ENCODE assay signal across 1 cellular context in the genomic region with DNA sequence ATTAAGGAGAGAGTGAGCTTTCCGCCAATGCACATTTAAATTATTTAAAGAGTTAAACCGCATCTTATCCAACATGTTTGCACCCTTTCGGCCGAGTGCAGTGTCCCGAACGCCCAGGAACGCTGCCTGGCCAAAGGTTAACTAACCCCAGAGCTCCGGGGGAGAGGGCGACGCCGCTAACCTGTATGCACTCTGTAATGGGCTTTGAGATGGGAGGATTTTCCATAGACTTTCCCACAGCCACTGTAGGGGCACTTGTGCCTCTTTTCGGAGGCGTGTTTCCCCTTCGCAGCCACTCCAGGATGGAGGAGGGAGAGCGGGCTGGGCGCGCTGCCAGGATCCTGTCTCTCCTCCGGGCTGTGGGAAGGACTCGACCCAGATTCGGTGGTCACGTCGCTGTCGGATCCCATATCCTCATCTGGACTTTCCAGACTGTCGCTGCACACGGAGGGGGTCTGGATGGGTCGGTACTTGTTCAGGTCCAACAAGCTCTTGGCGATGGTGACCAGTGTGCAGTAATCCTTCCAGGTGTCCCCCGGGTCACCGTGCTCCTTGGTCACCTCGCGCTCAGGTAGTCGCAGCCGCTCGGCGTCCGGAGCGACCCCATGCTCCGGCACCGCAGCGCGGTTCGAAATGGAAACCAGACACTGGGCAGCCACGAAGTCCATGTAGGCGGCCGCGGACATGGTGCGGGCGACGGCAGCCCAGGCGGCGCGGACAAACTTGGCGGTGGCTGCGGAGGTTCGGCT.
A peak's percentile ranks its signal among the peaks of the same experiment; 100 is the strongest.
TF ChIP-seq lines count a peak whose summit lies in the region.

No MANE protein-coding gene starts in this region.

TF ChIP-seq in HepG2, 621 proteins besides CTCF, POLR2A, EP300 and RAD21 (continued from another document and continues in another):
- TF ChIP-seq, protein P1, sequence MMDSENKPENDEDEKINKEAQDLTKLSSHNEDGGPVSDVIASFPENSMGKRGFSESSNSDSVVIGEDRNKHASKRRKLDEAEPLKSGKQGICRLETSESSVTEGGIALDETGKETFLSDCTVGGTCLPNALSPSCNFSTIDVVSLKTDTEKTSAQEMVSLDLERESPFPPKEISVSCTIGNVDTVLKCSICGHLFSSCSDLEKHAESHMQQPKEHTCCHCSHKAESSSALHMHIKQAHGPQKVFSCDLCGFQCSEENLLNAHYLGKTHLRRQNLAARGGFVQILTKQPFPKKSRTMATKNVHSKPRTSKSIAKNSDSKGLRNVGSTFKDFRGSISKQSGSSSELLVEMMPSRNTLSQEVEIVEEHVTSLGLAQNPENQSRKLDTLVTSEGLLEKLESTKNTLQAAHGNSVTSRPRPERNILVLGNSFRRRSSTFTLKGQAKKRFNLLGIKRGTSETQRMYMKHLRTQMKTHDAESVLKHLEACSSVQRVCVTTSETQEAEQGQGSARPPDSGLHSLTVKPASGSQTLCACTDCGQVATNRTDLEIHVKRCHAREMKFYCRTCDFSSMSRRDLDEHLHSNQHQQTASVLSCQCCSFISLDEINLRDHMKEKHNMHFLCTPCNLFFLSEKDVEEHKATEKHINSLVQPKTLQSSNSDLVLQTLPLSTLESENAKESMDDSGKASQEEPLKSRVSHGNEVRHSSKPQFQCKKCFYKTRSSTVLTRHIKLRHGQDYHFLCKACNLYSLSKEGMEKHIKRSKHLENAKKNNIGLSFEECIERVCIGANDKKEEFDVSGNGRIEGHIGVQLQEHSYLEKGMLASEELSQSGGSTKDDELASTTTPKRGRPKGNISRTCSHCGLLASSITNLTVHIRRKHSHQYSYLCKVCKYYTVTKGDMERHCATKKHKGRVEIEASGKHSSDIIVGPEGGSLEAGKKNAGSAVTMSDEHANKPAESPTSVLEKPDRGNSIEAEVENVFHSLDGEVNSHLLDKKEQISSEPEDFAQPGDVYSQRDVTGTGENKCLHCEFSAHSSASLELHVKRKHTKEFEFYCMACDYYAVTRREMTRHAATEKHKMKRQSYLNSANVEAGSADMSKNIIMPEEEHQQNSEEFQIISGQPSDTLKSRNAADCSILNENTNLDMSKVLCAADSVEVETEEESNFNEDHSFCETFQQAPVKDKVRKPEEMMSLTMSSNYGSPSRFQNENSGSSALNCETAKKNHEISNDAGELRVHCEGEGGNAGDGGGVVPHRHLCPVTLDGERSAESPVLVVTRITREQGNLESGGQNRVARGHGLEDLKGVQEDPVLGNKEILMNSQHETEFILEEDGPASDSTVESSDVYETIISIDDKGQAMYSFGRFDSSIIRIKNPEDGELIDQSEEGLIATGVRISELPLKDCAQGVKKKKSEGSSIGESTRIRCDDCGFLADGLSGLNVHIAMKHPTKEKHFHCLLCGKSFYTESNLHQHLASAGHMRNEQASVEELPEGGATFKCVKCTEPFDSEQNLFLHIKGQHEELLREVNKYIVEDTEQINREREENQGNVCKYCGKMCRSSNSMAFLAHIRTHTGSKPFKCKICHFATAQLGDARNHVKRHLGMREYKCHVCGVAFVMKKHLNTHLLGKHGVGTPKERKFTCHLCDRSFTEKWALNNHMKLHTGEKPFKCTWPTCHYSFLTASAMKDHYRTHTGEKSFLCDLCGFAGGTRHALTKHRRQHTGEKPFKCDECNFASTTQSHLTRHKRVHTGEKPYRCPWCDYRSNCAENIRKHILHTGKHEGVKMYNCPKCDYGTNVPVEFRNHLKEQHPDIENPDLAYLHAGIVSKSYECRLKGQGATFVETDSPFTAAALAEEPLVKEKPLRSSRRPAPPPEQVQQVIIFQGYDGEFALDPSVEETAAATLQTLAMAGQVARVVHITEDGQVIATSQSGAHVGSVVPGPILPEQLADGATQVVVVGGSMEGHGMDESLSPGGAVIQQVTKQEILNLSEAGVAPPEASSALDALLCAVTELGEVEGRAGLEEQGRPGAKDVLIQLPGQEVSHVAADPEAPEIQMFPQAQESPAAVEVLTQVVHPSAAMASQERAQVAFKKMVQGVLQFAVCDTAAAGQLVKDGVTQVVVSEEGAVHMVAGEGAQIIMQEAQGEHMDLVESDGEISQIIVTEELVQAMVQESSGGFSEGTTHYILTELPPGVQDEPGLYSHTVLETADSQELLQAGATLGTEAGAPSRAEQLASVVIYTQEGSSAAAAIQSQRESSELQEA (CRISPR knock-in tag; IDR thresholded peaks at IDR 0.05; ENCODE audit: not compliant biosample characterization), result no peak
- TF ChIP-seq ZFP90 (CRISPR knock-in tag; IDR thresholded peaks at IDR 0.05; ENCODE audit: borderline replicate concordance) (no peak), MIER2 (CRISPR knock-in tag; IDR thresholded peaks at IDR 0.05) (no peak), ZNF354B (CRISPR knock-in tag; IDR thresholded peaks at IDR 0.05) (no peak), XBP1 (CRISPR knock-in tag; IDR thresholded peaks at IDR 0.05) (no peak), REPIN1 (CRISPR knock-in tag; IDR thresholded peaks at IDR 0.05; ENCODE audit: borderline replicate concordance, low read depth) (peak; percentile 42), HOXA5 (CRISPR knock-in tag; IDR thresholded peaks at IDR 0.05) (0 out of 2 replicates have a peak, but pooled peaks have one; percentile 28), MTA3 (CRISPR knock-in tag; IDR thresholded peaks at IDR 0.05) (no peak), IKZF1 (IDR thresholded peaks at IDR 0.05) (no peak), PAF1 (CRISPR knock-in tag; IDR thresholded peaks at IDR 0.05) (no peak), HNF4G (IDR thresholded peaks at IDR 0.05; ENCODE audit: borderline replicate concordance, low read depth, low read length) (peak; percentile 53; the same call in 1 of the 2 replicates), HNF4G (CRISPR knock-in tag; IDR thresholded peaks at IDR 0.05; ENCODE audit: borderline replicate concordance, low read depth) (no peak), ZNF768 (CRISPR knock-in tag; IDR thresholded peaks at IDR 0.05) (no peak), TCF7 (IDR thresholded peaks at IDR 0.05; ENCODE audit: low read depth) (no peak), NONO (IDR thresholded peaks at IDR 0.05) (no peak), NONO (CRISPR knock-in tag; conservative IDR thresholded peaks at IDR 0.05) (peak; percentile 2; the same call in 1 of the 2 replicates), ZNF780A (CRISPR knock-in tag; IDR thresholded peaks at IDR 0.05) (no peak), ZNF530 (CRISPR knock-in tag; IDR thresholded peaks at IDR 0.05; ENCODE audit: low read depth) (no peak), ZC3H13 (CRISPR knock-in tag; IDR thresholded peaks at IDR 0.05) (0 out of 2 replicates have a peak, but pooled peaks have one; percentile 60), EHMT2 (IDR thresholded peaks at IDR 0.05; ENCODE audit: borderline replicate concordance, low read depth, low read length) (no peak), SPEN (CRISPR knock-in tag; IDR thresholded peaks at IDR 0.05; ENCODE audit: low read depth) (0 out of 2 replicates have a peak, but pooled peaks have one; percentile 26), ZNF33B (CRISPR knock-in tag; IDR thresholded peaks at IDR 0.05) (no peak), ZNF737 (CRISPR knock-in tag; IDR thresholded peaks at IDR 0.05; ENCODE audit: borderline replicate concordance) (no peak), TOPORS (CRISPR knock-in tag; IDR thresholded peaks at IDR 0.05) (no peak), SALL2 (CRISPR knock-in tag; IDR thresholded peaks at IDR 0.05) (peak; percentile 64; the same call in 1 of the 2 replicates), SMARCE1 (IDR thresholded peaks at IDR 0.05; ENCODE audit: borderline replicate concordance) (no peak), ZMYM2 (CRISPR knock-in tag; IDR thresholded peaks at IDR 0.05) (no peak), ISL2 (CRISPR knock-in tag; IDR thresholded peaks at IDR 0.05) (no peak), ZIK1 (CRISPR knock-in tag; IDR thresholded peaks at IDR 0.05; ENCODE audit: borderline replicate concordance, low read depth) (no peak), HMGA1 (CRISPR knock-in tag; conservative IDR thresholded peaks at IDR 0.05) (no peak), RBM39 (IDR thresholded peaks at IDR 0.05; ENCODE audit: low read depth, low read length, poor library complexity, severe bottlenecking) (no peak), MYC (CRISPR knock-in tag; IDR thresholded peaks at IDR 0.05; ENCODE audit: borderline replicate concordance) (peak; percentile 42; the same call in 1 of the 2 replicates)
- TF ChIP-seq, protein P2, sequence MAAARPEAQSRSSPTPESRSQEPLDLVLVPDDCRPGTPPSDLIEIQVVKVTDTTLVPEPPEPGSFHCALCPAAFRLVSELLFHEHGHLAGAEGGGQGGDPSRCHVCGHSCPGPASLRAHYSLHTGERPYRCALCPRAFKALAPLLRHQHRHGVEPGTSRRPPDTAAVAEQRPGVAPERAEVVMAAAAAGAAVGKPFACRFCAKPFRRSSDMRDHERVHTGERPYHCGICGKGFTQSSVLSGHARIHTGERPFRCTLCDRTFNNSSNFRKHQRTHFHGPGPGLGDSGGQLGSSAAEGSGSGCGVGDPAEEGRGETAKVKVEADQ (CRISPR knock-in tag; IDR thresholded peaks at IDR 0.05; ENCODE audit: borderline replicate concordance), result peak; percentile 74; the same call in 1 of the 2 replicates
- TF ChIP-seq, protein P3, sequence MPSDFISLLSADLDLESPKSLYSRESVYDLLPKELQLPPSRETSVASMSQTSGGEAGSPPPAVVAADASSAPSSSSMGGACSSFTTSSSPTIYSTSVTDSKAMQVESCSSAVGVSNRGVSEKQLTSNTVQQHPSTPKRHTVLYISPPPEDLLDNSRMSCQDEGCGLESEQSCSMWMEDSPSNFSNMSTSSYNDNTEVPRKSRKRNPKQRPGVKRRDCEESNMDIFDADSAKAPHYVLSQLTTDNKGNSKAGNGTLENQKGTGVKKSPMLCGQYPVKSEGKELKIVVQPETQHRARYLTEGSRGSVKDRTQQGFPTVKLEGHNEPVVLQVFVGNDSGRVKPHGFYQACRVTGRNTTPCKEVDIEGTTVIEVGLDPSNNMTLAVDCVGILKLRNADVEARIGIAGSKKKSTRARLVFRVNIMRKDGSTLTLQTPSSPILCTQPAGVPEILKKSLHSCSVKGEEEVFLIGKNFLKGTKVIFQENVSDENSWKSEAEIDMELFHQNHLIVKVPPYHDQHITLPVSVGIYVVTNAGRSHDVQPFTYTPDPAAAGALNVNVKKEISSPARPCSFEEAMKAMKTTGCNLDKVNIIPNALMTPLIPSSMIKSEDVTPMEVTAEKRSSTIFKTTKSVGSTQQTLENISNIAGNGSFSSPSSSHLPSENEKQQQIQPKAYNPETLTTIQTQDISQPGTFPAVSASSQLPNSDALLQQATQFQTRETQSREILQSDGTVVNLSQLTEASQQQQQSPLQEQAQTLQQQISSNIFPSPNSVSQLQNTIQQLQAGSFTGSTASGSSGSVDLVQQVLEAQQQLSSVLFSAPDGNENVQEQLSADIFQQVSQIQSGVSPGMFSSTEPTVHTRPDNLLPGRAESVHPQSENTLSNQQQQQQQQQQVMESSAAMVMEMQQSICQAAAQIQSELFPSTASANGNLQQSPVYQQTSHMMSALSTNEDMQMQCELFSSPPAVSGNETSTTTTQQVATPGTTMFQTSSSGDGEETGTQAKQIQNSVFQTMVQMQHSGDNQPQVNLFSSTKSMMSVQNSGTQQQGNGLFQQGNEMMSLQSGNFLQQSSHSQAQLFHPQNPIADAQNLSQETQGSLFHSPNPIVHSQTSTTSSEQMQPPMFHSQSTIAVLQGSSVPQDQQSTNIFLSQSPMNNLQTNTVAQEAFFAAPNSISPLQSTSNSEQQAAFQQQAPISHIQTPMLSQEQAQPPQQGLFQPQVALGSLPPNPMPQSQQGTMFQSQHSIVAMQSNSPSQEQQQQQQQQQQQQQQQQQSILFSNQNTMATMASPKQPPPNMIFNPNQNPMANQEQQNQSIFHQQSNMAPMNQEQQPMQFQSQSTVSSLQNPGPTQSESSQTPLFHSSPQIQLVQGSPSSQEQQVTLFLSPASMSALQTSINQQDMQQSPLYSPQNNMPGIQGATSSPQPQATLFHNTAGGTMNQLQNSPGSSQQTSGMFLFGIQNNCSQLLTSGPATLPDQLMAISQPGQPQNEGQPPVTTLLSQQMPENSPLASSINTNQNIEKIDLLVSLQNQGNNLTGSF (CRISPR knock-in tag; IDR thresholded peaks at IDR 0.05), result no peak
- TF ChIP-seq, protein P4, sequence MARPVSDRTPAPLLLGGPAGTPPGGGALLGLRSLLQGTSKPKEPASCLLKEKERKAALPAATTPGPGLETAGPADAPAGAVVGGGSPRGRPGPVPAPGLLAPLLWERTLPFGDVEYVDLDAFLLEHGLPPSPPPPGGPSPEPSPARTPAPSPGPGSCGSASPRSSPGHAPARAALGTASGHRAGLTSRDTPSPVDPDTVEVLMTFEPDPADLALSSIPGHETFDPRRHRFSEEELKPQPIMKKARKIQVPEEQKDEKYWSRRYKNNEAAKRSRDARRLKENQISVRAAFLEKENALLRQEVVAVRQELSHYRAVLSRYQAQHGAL (CRISPR knock-in tag; IDR thresholded peaks at IDR 0.05; ENCODE audit: not compliant biosample characterization), result no peak
- TF ChIP-seq, protein P5, sequence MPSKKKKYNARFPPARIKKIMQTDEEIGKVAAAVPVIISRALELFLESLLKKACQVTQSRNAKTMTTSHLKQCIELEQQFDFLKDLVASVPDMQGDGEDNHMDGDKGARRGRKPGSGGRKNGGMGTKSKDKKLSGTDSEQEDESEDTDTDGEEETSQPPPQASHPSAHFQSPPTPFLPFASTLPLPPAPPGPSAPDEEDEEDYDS (CRISPR knock-in tag; IDR thresholded peaks at IDR 0.05), result no peak
- TF ChIP-seq, protein P6, sequence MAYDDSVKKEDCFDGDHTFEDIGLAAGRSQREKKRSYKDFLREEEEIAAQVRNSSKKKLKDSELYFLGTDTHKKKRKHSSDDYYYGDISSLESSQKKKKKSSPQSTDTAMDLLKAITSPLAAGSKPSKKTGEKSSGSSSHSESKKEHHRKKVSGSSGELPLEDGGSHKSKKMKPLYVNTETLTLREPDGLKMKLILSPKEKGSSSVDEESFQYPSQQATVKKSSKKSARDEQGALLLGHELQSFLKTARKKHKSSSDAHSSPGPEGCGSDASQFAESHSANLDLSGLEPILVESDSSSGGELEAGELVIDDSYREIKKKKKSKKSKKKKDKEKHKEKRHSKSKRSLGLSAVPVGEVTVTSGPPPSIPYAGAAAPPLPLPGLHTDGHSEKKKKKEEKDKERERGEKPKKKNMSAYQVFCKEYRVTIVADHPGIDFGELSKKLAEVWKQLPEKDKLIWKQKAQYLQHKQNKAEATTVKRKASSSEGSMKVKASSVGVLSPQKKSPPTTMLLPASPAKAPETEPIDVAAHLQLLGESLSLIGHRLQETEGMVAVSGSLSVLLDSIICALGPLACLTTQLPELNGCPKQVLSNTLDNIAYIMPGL (CRISPR knock-in tag; IDR thresholded peaks at IDR 0.05; ENCODE audit: borderline replicate concordance in 1 of 2, low read depth in 1 of 2), result peak in 1 of 2 experiments; percentile 16; a peak in 1 of 4 replicates
- TF ChIP-seq, protein P7, sequence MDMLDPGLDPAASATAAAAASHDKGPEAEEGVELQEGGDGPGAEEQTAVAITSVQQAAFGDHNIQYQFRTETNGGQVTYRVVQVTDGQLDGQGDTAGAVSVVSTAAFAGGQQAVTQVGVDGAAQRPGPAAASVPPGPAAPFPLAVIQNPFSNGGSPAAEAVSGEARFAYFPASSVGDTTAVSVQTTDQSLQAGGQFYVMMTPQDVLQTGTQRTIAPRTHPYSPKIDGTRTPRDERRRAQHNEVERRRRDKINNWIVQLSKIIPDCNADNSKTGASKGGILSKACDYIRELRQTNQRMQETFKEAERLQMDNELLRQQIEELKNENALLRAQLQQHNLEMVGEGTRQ (IDR thresholded peaks at IDR 0.05; ENCODE audit: low read depth, low read length), result no peak
- TF ChIP-seq, protein P7 (CRISPR knock-in tag; IDR thresholded peaks at IDR 0.05; ENCODE audit: borderline replicate concordance), result no peak
